In genomic region chr5:6715271-6715670, GRCh38 we compare ENCODE assay signal across 8 cellular contexts. TPM values are rescaled to one million over a fixed set of nuclear protein-coding genes. Genes with fewer than 3 reads are reported as not detected.
DNase-seq lines count a peak whose midpoint lies in the region; ATAC-seq, FAIRE-seq and TF ChIP-seq lines count a peak whose summit lies in the region.

No MANE protein-coding gene starts in this region.

- peaks cover 16% of the 10 kb centered on the region for H3K4me1 ChIP-seq in Caco-2
- H3K4me1 ChIP-seq in OCI-LY1 (ENCODE audit: insufficient read depth, low read length, severe bottlenecking), result peaks cover 65% of the 10 kb centered on the region
- peaks cover 25% of the 10 kb centered on the region for H3K4me1 ChIP-seq in endothelial cell of umbilical vein (ENCODE audit: control insufficient read depth, extremely low read depth, insufficient read depth, low read length)
- H3K4me1 ChIP-seq in ovary (ENCODE audit: insufficient read depth), result peaks cover 29% of the 10 kb centered on the region

- CTCF ChIA-PET in Caco-2 (lab: Charles Lee), result no interaction called here
- CTCF ChIA-PET in endothelial cell of umbilical vein (lab: Charles Lee), result no interaction called here

- BruUV-seq in Caco-2 (replicated peaks; lab: Mats Ljungman, UMichigan) (TSS peak; percentile 53), endothelial cell of umbilical vein (replicated peaks; lab: Mats Ljungman, UMichigan) (TSS peak; percentile 30)

- H3K9me2 ChIP-seq in OCI-LY1 (ENCODE audit: low read depth, low read length), result no peaks in the 10 kb centered on the region

- H3K27me3 ChIP-seq in Caco-2 (replicated peaks; ENCODE audit: control insufficient read depth, insufficient read depth, low read length) (no peaks in the 10 kb centered on the region), OCI-LY1 (ENCODE audit: insufficient read depth, low read length) (no peaks in the 10 kb centered on the region), endothelial cell of umbilical vein (ENCODE audit: control insufficient read depth in 2 of 2, insufficient read depth in 2 of 2, low read length in 2 of 2) (no peaks in the 10 kb centered on the region), ovary (no peaks in the 10 kb centered on the region)

- H3K27ac Mint-ChIP-seq in Caco-2 (ENCODE audit: unreplicated experiment), result no peak overlapping the region

- TF ChIP-seq CTCF in Caco-2 (IDR thresholded peaks at IDR 0.05; ENCODE audit: insufficient read depth in 1 of 2, low read depth in 1 of 2, low read length in 1 of 2, severe bottlenecking in 1 of 2, unreplicated experiment in 1 of 2) (no peak), OCI-LY1 (IDR thresholded peaks at IDR 0.05; ENCODE audit: low read length) (no peak), endothelial cell of umbilical vein (IDR thresholded peaks at IDR 0.05; ENCODE audit: extremely low read depth in 1 of 2, insufficient read depth in 1 of 2, low read depth in 1 of 2, low read length in 2 of 2) (no peak), ovary (IDR thresholded peaks at IDR 0.05) (no peak)

- H3K9me3 ChIP-seq in Caco-2 (no peaks in the 10 kb centered on the region), OCI-LY1 (ENCODE audit: low read length) (no peaks in the 10 kb centered on the region), endothelial cell of umbilical vein (replicated peaks; ENCODE audit: control insufficient read depth, insufficient read depth, low read length) (no peaks in the 10 kb centered on the region), ovary (no peaks in the 10 kb centered on the region)

- TF ChIP-seq POLR2A in endothelial cell of umbilical vein (IDR thresholded peaks at IDR 0.05; ENCODE audit: low read depth, low read length) (no peak), ovary (IDR thresholded peaks at IDR 0.05) (no peak)

- no peak overlapping the region for H3K27ac ChIP-seq in OCI-LY1 (ENCODE audit: low read depth, low read length, poor library complexity, severe bottlenecking)
- no peak overlapping the region for H3K27ac ChIP-seq in endothelial cell of umbilical vein (ENCODE audit: insufficient read depth, low read depth, low read length)
- no peak overlapping the region for H3K27ac ChIP-seq in ovary

- peaks cover 43% of the 10 kb centered on the region for H3K79me2 ChIP-seq in OCI-LY1 (ENCODE audit: insufficient read depth, low read length)
- H3K79me2 ChIP-seq in endothelial cell of umbilical vein (ENCODE audit: control insufficient read depth, insufficient read depth, low read length), result peaks cover 62% of the 10 kb centered on the region

- DNase-seq in Caco-2 (no peak), endothelial cell of umbilical vein (ENCODE audit: low read depth, low spot score) (no peak), ovary (no peak), NCI-H1105 (lab: John Stamatoyannopoulos, UW) (no peak)

- H3K36me3 Mint-ChIP-seq in Caco-2 (ENCODE audit: insufficient read depth, unreplicated experiment), result peaks cover 27% of the 10 kb centered on the region

- H2AFZ ChIP-seq in OCI-LY1 (ENCODE audit: low read length) (no peak overlapping the region), endothelial cell of umbilical vein (ENCODE audit: low read depth, low read length) (no peak overlapping the region)

- intact Hi-C loops in Caco-2 (cut with micrococcal nuclease; ENCODE audit: unreplicated experiment), result no loop called here
- intact Hi-C loops in endothelial cell of umbilical vein (cut with micrococcal nuclease), result no loop called here
- intact Hi-C loops in ovary (cut with DNase I), result loop anchor here in 1 of 4 donors (10.0 kb wide), 1 partner anchor 340 kb away; the partner anchor contains the start of gene MED10

- ATAC-seq in GM18867 (IDR thresholded peaks at IDR 0.05; ENCODE audit: unreplicated experiment), result no peak
- ATAC-seq in GM19023 (IDR thresholded peaks at IDR 0.05; ENCODE audit: unreplicated experiment), result no peak
- no peak for ATAC-seq in GM21367 (IDR thresholded peaks at IDR 0.05; ENCODE audit: unreplicated experiment)

- no peaks in the 10 kb centered on the region; the same call in 1 of the 2 replicates for H4K20me1 ChIP-seq in OCI-LY1 (ENCODE audit: insufficient read depth, low read length)
- H4K20me1 ChIP-seq in endothelial cell of umbilical vein (replicated peaks; ENCODE audit: control insufficient read depth, extremely low read depth, insufficient read depth, low read length), result peaks cover 5% of the 10 kb centered on the region

- POLR2A ChIA-PET in Caco-2 (lab: Charles Lee) (no interaction called here), endothelial cell of umbilical vein (lab: Charles Lee) (no interaction called here)

- dilution Hi-C loops in endothelial cell of umbilical vein (cut with MboI; ENCODE audit: extremely low pct_ligation_motif_present, low sequenced_read_pairs), result no loop called here

- H3K4me3 ChIP-seq in Caco-2 (ENCODE audit: low read depth, low read length) (peak overlapping the region; percentile 92), OCI-LY1 (ENCODE audit: low read depth, low read length, poor library complexity, severe bottlenecking) (peak overlapping the region; percentile 76), endothelial cell of umbilical vein (replicated peaks in 1 of 3; ENCODE audit: insufficient read depth in 1 of 3, low read depth in 1 of 3, low read length in 3 of 3) (peak overlapping the region; percentile 74 to 82 (median 81)), ovary (peak overlapping the region; percentile 61)

- peak overlapping the region; percentile 58 for H3K4me3 Mint-ChIP-seq in Caco-2 (ENCODE audit: unreplicated experiment)

- H3K4me2 ChIP-seq in OCI-LY1 (ENCODE audit: low read length), result peak overlapping the region; percentile 94
- H3K4me2 ChIP-seq in endothelial cell of umbilical vein (ENCODE audit: insufficient read depth, low read length), result peak overlapping the region; percentile 89

- FAIRE-seq in endothelial cell of umbilical vein (lab: Jason Lieb, UNC), result no peak

- H3F3A ChIP-seq in OCI-LY1 (ENCODE audit: insufficient read depth, low read length), result no peaks in the 10 kb centered on the region

- TF ChIP-seq EP300 in ovary (IDR thresholded peaks at IDR 0.05), result no peak

- peaks cover 28% of the 10 kb centered on the region for H3K4me1 Mint-ChIP-seq in Caco-2 (ENCODE audit: low read depth, unreplicated experiment)

- no peaks in the 10 kb centered on the region for H3K9me1 ChIP-seq in endothelial cell of umbilical vein (replicated peaks; ENCODE audit: control insufficient read depth, extremely low read depth, insufficient read depth, low read length)

- 44 to 50% (median 49%) methylated on average over 6 of the region's 6 CpGs for WGBS in ovary, 3 donors

- H3K36me3 ChIP-seq in Caco-2 (ENCODE audit: control insufficient read depth, insufficient read depth, low read length), result peaks cover 3% of the 10 kb centered on the region; the same call in 1 of the 2 replicates
- peaks cover 42% of the 10 kb centered on the region for H3K36me3 ChIP-seq in OCI-LY1 (ENCODE audit: insufficient read depth, low read length)
- peaks cover 0 to 2% of the 10 kb centered on the region in 2 experiments for H3K36me3 ChIP-seq in endothelial cell of umbilical vein (ENCODE audit: control insufficient read depth in 2 of 2, extremely low read depth in 1 of 2, insufficient read depth in 2 of 2, low read length in 2 of 2)
- no peaks in the 10 kb centered on the region for H3K36me3 ChIP-seq in ovary

- H3K9ac ChIP-seq in OCI-LY1 (ENCODE audit: low read length) (peak overlapping the region; percentile 49), endothelial cell of umbilical vein (replicated peaks; ENCODE audit: extremely low read depth, insufficient read depth, low read length) (peak overlapping the region; percentile 32)

- no peaks in the 10 kb centered on the region for H3K9me3 Mint-ChIP-seq in Caco-2 (ENCODE audit: unreplicated experiment)

- H3K27me3 Mint-ChIP-seq in Caco-2 (ENCODE audit: insufficient read depth, unreplicated experiment), result no peaks in the 10 kb centered on the region

TF ChIP-seq in endothelial cell of umbilical vein, 7 proteins besides CTCF, POLR2A, EP300 and RAD21:
- TF ChIP-seq POLR2AphosphoS5 (IDR thresholded peaks at IDR 0.05; ENCODE audit: insufficient read depth, low read depth, low read length) (no peak), JUN (IDR thresholded peaks at IDR 0.05; ENCODE audit: borderline replicate concordance, insufficient read depth, insufficient read length, low read depth) (no peak), MAX (IDR thresholded peaks at IDR 0.05; ENCODE audit: insufficient read depth, insufficient read length) (no peak), EZH2 (IDR thresholded peaks at IDR 0.05; ENCODE audit: borderline replicate concordance, low read depth, low read length, severe bottlenecking) (no peak), GATA2 (IDR thresholded peaks at IDR 0.05; ENCODE audit: insufficient read depth, insufficient read length, low read depth, low read length) (no peak), MYC (IDR thresholded peaks at IDR 0.05; ENCODE audit: low read depth, low read length) (no peak), FOS (IDR thresholded peaks at IDR 0.05; ENCODE audit: borderline replicate concordance, insufficient read depth, low read length) (no peak)
TF ChIP-seq in endothelial cell of umbilical vein: peak in this region for 0.

RNA-seq across cellular contexts. Expression of gene TENT4A, which starts 2.0 kb away (rescaled TPM):
- 32.3 and 36.7 TPM in 2 replicates for total RNA-seq in Caco-2 (2022)
- 33.5 and 35.4 TPM in 2 replicates for total RNA-seq in endothelial cell of umbilical vein
- polyA plus RNA-seq in endothelial cell of umbilical vein, result 9.7 and 10.2 TPM in 2 replicates
- 6.0 and 6.7 TPM in 2 replicates for polyA plus RNA-seq in endothelial cell of umbilical vein (2011; cell fraction: cytosol; rRNA removed)
- 67.8 and 80.5 TPM in 2 replicates for polyA plus RNA-seq in endothelial cell of umbilical vein (2011; cell fraction: nucleus; rRNA removed)
- 14.8 and 15.8 TPM in 2 replicates for polyA plus RNA-seq in endothelial cell of umbilical vein (2012)
- polyA minus RNA-seq in endothelial cell of umbilical vein, result 17.9 and 28.2 TPM in 2 replicates
- polyA minus RNA-seq in endothelial cell of umbilical vein (2011; cell fraction: cytosol; rRNA and poly(A)+ RNA removed), result 21.2 TPM
- polyA minus RNA-seq in endothelial cell of umbilical vein (2011; cell fraction: nucleus; rRNA and poly(A)+ RNA removed), result 36.3 and 48.9 TPM in 2 replicates
- 10 to 100 TPM; 18.7 to 29.6 (median 27.2) TPM for total RNA-seq in ovary
- 10 to 100 TPM; 12.4 to 14.4 TPM for polyA plus RNA-seq in ovary
